In genomic region chr14:90398315-90398811, GRCh38 we compare ENCODE assay signal across 8 cellular contexts. TPM values are rescaled to one million over a fixed set of nuclear protein-coding genes. Genes with fewer than 3 reads are reported as not detected.
A peak's percentile ranks its signal among the peaks of the same experiment; 100 is the strongest.
DNase-seq lines count a peak whose midpoint lies in the region; ATAC-seq lines count a peak whose summit lies in the region.

No MANE protein-coding gene starts in this region.

- peaks cover 38 to 48% of the 10 kb centered on the region in 2 donors for H3K36me3 Mint-ChIP-seq in activated naive CD4-positive, alpha-beta T cell treated with anti-CD3 and anti-CD28 coated beads, Interleukin-2, amount 50 U/mL, for 72 hours

- peaks cover 49% of the 10 kb centered on the region for H3K36me3 ChIP-seq in SJSA1

- no peaks in the 10 kb centered on the region for H3K27me3 ChIP-seq in SJSA1 (replicated peaks)

- ATAC-seq in GM19035 (IDR thresholded peaks at IDR 0.05; ENCODE audit: unreplicated experiment) (peak; percentile 10), HG03439 (IDR thresholded peaks at IDR 0.05; ENCODE audit: unreplicated experiment) (peak; percentile 19), left ventricle myocardium superior (peak; percentile 0), sciatic nerve (peak; percentile 7)
- peak; percentile 15 to 26 for ATAC-seq in activated naive CD4-positive, alpha-beta T cell treated with anti-CD3 and anti-CD28 coated beads, Interleukin-2, amount 50 U/mL, for 72 hours

- no peaks in the 10 kb centered on the region for H3K9me3 ChIP-seq in SJSA1 (replicated peaks)

- no peaks in the 10 kb centered on the region for H3K9me3 Mint-ChIP-seq in activated naive CD4-positive, alpha-beta T cell treated with anti-CD3 and anti-CD28 coated beads, Interleukin-2, amount 50 U/mL, for 72 hours

- intact Hi-C loops in left ventricle myocardium superior (cut with micrococcal nuclease) = loop anchor here (2.0 kb wide), 1 partner anchor 298 kb away; no protein-coding TSS in a partner anchor
- intact Hi-C loops in sciatic nerve (cut with DNase I) = no loop called here

- DNase-seq in AG08395 (ENCODE audit: low spot score) (peak; percentile 8), SJSA1 (ENCODE audit: low read depth in 1 of 2, low spot score in 2 of 2) (peak in 1 of 2 experiments; percentile 24), left ventricle myocardium superior (no peak), sciatic nerve (ENCODE audit: low spot score) (peak; percentile 68), NCI-H2196 treated with DMSO at 0.1 percent for 48 hours (lab: John Stamatoyannopoulos, UW; ENCODE audit: unreplicated experiment) (no peak)
- peak in 1 of 2 donors; percentile 68 for DNase-seq in activated naive CD4-positive, alpha-beta T cell treated with anti-CD3 and anti-CD28 coated beads, Interleukin-2, amount 50 U/mL, for 72 hours (ENCODE audit: low spot score in 2 of 2)

- peak overlapping the region; percentile 35; the same call in 1 of the 2 replicates for H3K27ac ChIP-seq in SJSA1

- peaks cover 25% of the 10 kb centered on the region for H3K4me1 ChIP-seq in SJSA1 (replicated peaks)

- peak overlapping the region; percentile 96 to 99 for H3K27ac Mint-ChIP-seq in activated naive CD4-positive, alpha-beta T cell treated with anti-CD3 and anti-CD28 coated beads, Interleukin-2, amount 50 U/mL, for 72 hours

- peak overlapping the region; percentile 85 for H3K4me3 ChIP-seq in SJSA1

RNA-seq across cellular contexts. Expression of gene CALM1, which starts 1.5 kb away (rescaled TPM):
- total RNA-seq in SJSA1 (2014; rRNA removed; shearing (Covaris generic)) = 392 and 466 TPM in 2 replicates
- 100 to 1,000 TPM; 354 to 402 TPM for total RNA-seq in activated naive CD4-positive, alpha-beta T cell treated with anti-CD3 and anti-CD28 coated beads, Interleukin-2, amount 50 U/mL, for 72 hours
- total RNA-seq in left ventricle myocardium superior (610 TPM), sciatic nerve (340 TPM)

Comparison
In these comparisons a context has a peak if more than half of its experiments do, and no peak if none do; other contexts are left out.
1. DNase-seq: peak in AG08395 (single experiment) and sciatic nerve (single experiment); none in left ventricle myocardium superior (single experiment) and NCI-H2196 treated with DMSO at 0.1 percent for 48 hours (single experiment).
2. Peak in every context shown above with its lines, with median percentiles within 50 percentile points of each other: ATAC-seq.